ENCODE assay signal across 33 cellular contexts in the genomic region with DNA sequence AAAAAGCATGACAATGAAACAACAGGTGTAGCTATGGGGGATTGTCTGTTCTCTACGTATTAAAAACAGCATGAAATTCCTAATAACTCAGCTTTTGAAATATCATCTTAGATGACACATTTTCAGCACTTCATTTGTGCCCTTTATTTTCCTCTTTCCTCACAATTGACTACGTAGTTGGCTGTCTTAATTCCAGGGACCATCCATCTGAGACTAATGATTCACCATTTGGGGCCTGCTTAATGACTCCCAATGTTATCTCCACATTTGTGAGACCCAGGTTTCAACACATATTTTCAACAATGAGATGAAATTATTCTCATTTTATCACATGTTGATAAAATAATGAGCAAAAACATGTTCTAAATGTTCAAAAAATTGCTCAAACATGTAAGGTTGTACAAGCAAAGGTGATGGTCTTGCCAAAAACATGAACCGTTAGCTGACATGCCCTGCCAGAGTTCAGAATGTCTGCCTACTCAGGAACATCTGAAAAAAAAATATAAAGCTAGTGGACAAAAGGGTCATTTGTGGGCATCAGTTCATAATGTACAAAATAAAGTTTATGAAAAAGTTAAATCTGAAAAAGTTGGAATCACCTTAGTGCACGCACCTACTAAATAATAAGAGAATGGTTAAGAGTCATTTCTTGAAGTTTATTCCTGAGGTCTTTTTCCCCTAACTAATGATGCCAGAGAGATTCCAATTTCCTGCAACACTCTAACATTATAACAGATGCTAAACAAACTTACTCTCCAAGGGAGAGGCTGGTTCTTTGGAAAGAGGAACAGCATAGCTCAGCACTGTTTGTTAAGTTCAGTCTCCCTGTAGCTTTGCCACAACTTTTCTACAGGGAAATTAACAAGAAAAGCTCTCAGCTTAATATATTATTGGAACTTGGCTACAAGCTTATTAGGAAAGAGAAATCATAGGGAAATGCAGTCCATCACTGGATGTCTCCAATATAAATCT.
"Had no signal": no experiment of that assay in that cellular context is flagged by ENCODE, and none has a peak within 500 bp of the region (broad histone marks: within the 10 kb centered on the region; RNA-seq: fewer than 3 reads in every experiment).

No MANE protein-coding gene starts in this region.

- DNase-seq: activated B cell treated with CpG ODN at 0.5 μM for 24 hours; activated CD4-positive, alpha-beta T cell treated with anti-CD3 and anti-CD28 coated beads for 4 hours; activated CD4-positive, alpha-beta T cell treated with anti-CD3 and anti-CD28 coated beads, Interleukin-2, amount 50 U/mL, for 4 hours; activated CD4-positive, CD25-positive, alpha-beta regulatory T cell treated with anti-CD3 and anti-CD28 coated beads, Interleukin-2, amount 50 U/mL, for 72 hours; activated CD8-positive, alpha-beta T cell treated with anti-CD3 and anti-CD28 coated beads for 36 hours; activated effector memory CD4-positive, alpha-beta T cell treated with anti-CD3 and anti-CD28 coated beads, Interleukin-2, amount 50 U/mL, for 16 hours; activated naive CD4-positive, alpha-beta T cell; activated naive CD4-positive, alpha-beta T cell treated with anti-CD3 and anti-CD28 coated beads, Interleukin-2, amount 50 U/mL, for 16 hours; activated naive CD8-positive, alpha-beta T cell treated with anti-CD3 and anti-CD28 coated beads, Interleukin-2, amount 10 ng/mL, durations not matched to agents 7 days and 5 days; activated T-cell treated with anti-CD3 and anti-CD28 coated beads, Interleukin-2, amount 50 U/mL, for 1 hour; activated T-cell treated with anti-CD3 and anti-CD28 coated beads, Interleukin-2, amount 50 U/mL, for 72 hours; amygdala; body of pancreas; NCI-H1092 treated with DMSO at 0.1 percent for 48 hours; NCI-H146; NCI-H2029 treated with DMSO at 0.1 percent for 48 hours; NCI-H2107; NCI-H2171; NCI-H510A; NCI-H526; NCI-H748 treated with DMSO at 0.1 percent for 48 hours; NK-92 treated with Interleukin-12 subunit alpha and Interleukin-12 subunit beta, amount 100 ng/mL, for 24 hours; PC-3; Peyer's patch; RPMI8226; SW 1271; T-helper 1 cell; T-helper 2 cell; T-helper 9 cell had no signal

- H3K9me3 Mint-ChIP-seq: activated B cell treated with CpG ODN at 0.5 μM for 24 hours; activated CD8-positive, alpha-beta T cell treated with anti-CD3 and anti-CD28 coated beads for 36 hours; activated naive CD8-positive, alpha-beta T cell treated with anti-CD3 and anti-CD28 coated beads, Interleukin-2, amount 10 ng/mL, durations not matched to agents 7 days and 5 days; activated T-cell treated with anti-CD3 and anti-CD28 coated beads, Interleukin-2, amount 50 U/mL, for 72 hours; activated T-helper 17 cell treated with anti-CD3 and anti-CD28 coated beads, Interleukin-2, amount 50 U/mL, for 72 hours had no signal

- H3K27me3 ChIP-seq: body of pancreas, breast epithelium, Peyer's patch had no signal

- H3K27ac ChIP-seq: body of pancreas, breast epithelium, Peyer's patch, VCaP had no signal

- H3K4me1 ChIP-seq: breast epithelium, Peyer's patch had no signal

- ATAC-seq: activated CD8-positive, alpha-beta T cell treated with anti-CD3 and anti-CD28 coated beads for 36 hours; activated T-cell treated with anti-CD3 and anti-CD28 coated beads, Interleukin-2, amount 50 U/mL, for 72 hours; activated T-helper 17 cell treated with anti-CD3 and anti-CD28 coated beads, Interleukin-2, amount 50 U/mL, for 72 hours; body of pancreas; K562; PC-3 had no signal

- H3K36me3 ChIP-seq: breast epithelium, Peyer's patch had no signal

- H3K36me3 Mint-ChIP-seq: activated naive CD8-positive, alpha-beta T cell treated with anti-CD3 and anti-CD28 coated beads, Interleukin-2, amount 10 ng/mL, durations not matched to agents 7 days and 5 days had no signal

- H3K4me3 ChIP-seq: body of pancreas, breast epithelium, K562, Peyer's patch had no signal

- H3K9me3 ChIP-seq: body of pancreas, breast epithelium, Peyer's patch had no signal

- H3K27ac Mint-ChIP-seq: activated B cell treated with CpG ODN at 0.5 μM for 24 hours; activated CD8-positive, alpha-beta T cell treated with anti-CD3 and anti-CD28 coated beads for 36 hours; activated naive CD8-positive, alpha-beta T cell treated with anti-CD3 and anti-CD28 coated beads, Interleukin-2, amount 10 ng/mL, durations not matched to agents 7 days and 5 days; activated T-cell treated with anti-CD3 and anti-CD28 coated beads, Interleukin-2, amount 50 U/mL, for 72 hours; activated T-helper 17 cell treated with anti-CD3 and anti-CD28 coated beads, Interleukin-2, amount 50 U/mL, for 72 hours had no signal

- H3K4me3 Mint-ChIP-seq: activated B cell treated with CpG ODN at 0.5 μM for 24 hours; activated CD8-positive, alpha-beta T cell treated with anti-CD3 and anti-CD28 coated beads for 36 hours; activated naive CD8-positive, alpha-beta T cell treated with anti-CD3 and anti-CD28 coated beads, Interleukin-2, amount 10 ng/mL, durations not matched to agents 7 days and 5 days; activated T-cell treated with anti-CD3 and anti-CD28 coated beads, Interleukin-2, amount 50 U/mL, for 72 hours; activated T-helper 17 cell treated with anti-CD3 and anti-CD28 coated beads, Interleukin-2, amount 50 U/mL, for 72 hours had no signal

- H3K4me1 Mint-ChIP-seq: activated B cell treated with CpG ODN at 0.5 μM for 24 hours; activated naive CD8-positive, alpha-beta T cell treated with anti-CD3 and anti-CD28 coated beads, Interleukin-2, amount 10 ng/mL, durations not matched to agents 7 days and 5 days; activated T-helper 17 cell treated with anti-CD3 and anti-CD28 coated beads, Interleukin-2, amount 50 U/mL, for 72 hours had no signal
